9 cellular contexts compared by ENCODE assay signal in the genomic region with DNA sequence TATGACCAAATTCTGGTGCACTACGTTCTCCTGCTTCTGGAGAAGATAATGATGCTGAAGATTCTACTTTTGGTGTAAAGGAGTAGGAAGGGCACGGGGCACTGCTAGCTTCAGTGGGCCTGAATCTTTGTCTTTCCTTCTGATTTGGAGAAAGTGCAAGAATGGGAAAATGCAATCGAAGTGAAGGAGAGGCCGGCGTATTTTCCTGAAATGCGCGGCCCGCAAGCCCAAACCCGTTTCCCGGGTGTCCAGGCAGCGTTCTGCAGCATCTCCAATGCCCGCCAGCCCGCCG. TPM values are rescaled to one million over a fixed set of nuclear protein-coding genes. Genes with fewer than 3 reads are reported as not detected.
A peak's percentile ranks its signal among the peaks of the same experiment; 100 is the strongest.
DNase-seq lines count a peak whose midpoint lies in the region; ATAC-seq lines count a peak whose summit lies in the region.
"Had no signal": no experiment of that assay in that cellular context is flagged by ENCODE, and none has a peak within 500 bp of the region (broad histone marks: within the 10 kb centered on the region; RNA-seq: fewer than 3 reads in every experiment).

No MANE protein-coding gene starts in this region.

- 0 out of 2 replicates have a peak, but pooled peaks cover 3% of the 10 kb centered on the region for H3K36me3 ChIP-seq in iPS-20b (ENCODE audit: insufficient read depth, low read depth, low read length)
- no peaks in the 10 kb centered on the region for H3K36me3 ChIP-seq in stomach smooth muscle (ENCODE audit: control insufficient read depth in 2 of 2, insufficient read depth in 2 of 2, low read length in 2 of 2)

- H3K27me3 Mint-ChIP-seq in T-helper 1 cell treated with Interleukin-12 subunit alpha and Interleukin-12 subunit beta and Interleukin-4 antibody, amounts not matched to agents 30 μg/mL and 1 μg/mL, for 36 hours (ENCODE audit: low read depth), result no peaks in the 10 kb centered on the region
- H3K27me3 Mint-ChIP-seq in activated T-helper 17 cell treated with anti-CD3 and anti-CD28 coated beads, Interleukin-2, amount 50 U/mL, for 72 hours, result no peaks in the 10 kb centered on the region

- H3K4me1 Mint-ChIP-seq in T-helper 1 cell treated with Interleukin-12 subunit alpha and Interleukin-12 subunit beta and Interleukin-4 antibody, amounts not matched to agents 30 μg/mL and 1 μg/mL, for 36 hours (ENCODE audit: low read depth), result peaks cover 21% of the 10 kb centered on the region
- peaks cover 7% of the 10 kb centered on the region for H3K4me1 Mint-ChIP-seq in activated T-helper 17 cell treated with anti-CD3 and anti-CD28 coated beads, Interleukin-2, amount 50 U/mL, for 72 hours

- H3K9ac ChIP-seq in iPS-20b (ENCODE audit: low read depth, low read length) (peak overlapping the region; percentile 35; the same call in 1 of the 2 replicates), stomach smooth muscle (ENCODE audit: low read length in 2 of 2) (peak overlapping the region in 1 of 2 donors; percentile 55)

- H3K27me3 ChIP-seq in iPS-20b (ENCODE audit: insufficient read depth, low read length), result no peaks in the 10 kb centered on the region
- no peaks in the 10 kb centered on the region for H3K27me3 ChIP-seq in stomach smooth muscle (ENCODE audit: control insufficient read depth in 1 of 2, insufficient read depth in 2 of 2, low read length in 2 of 2)

- no peak for ATAC-seq in activated T-helper 17 cell treated with anti-CD3 and anti-CD28 coated beads, Interleukin-2, amount 50 U/mL, for 72 hours (replicated peaks)
- ATAC-seq in HG03095 (IDR thresholded peaks at IDR 0.05; ENCODE audit: unreplicated experiment), result no peak
- ATAC-seq in GM18502 (IDR thresholded peaks at IDR 0.05; ENCODE audit: poor library complexity, unreplicated experiment), result no peak

- H3K4me3 ChIP-seq in iPS-20b (ENCODE audit: low read length) (peak overlapping the region; percentile 65), stomach smooth muscle (ENCODE audit: low read length in 2 of 2) (peak overlapping the region; percentile 18 to 97)

- DNase-seq in T-helper 1 cell (no peak), mesenteric fat pad (ENCODE audit: low spot score) (no peak)
- DNase-seq: NCI-H1417 treated with DMSO at 0.1 percent for 48 hours had no signal

- H3K27ac Mint-ChIP-seq in T-helper 1 cell treated with Interleukin-12 subunit alpha and Interleukin-12 subunit beta and Interleukin-4 antibody, amounts not matched to agents 30 μg/mL and 1 μg/mL, for 36 hours, result peak overlapping the region; percentile 84
- peak overlapping the region; percentile 54 for H3K27ac Mint-ChIP-seq in activated T-helper 17 cell treated with anti-CD3 and anti-CD28 coated beads, Interleukin-2, amount 50 U/mL, for 72 hours

- H3K9me3 Mint-ChIP-seq in T-helper 1 cell treated with Interleukin-12 subunit alpha and Interleukin-12 subunit beta and Interleukin-4 antibody, amounts not matched to agents 30 μg/mL and 1 μg/mL, for 36 hours, result no peaks in the 10 kb centered on the region
- H3K9me3 Mint-ChIP-seq in activated T-helper 17 cell treated with anti-CD3 and anti-CD28 coated beads, Interleukin-2, amount 50 U/mL, for 72 hours, result no peaks in the 10 kb centered on the region

- H3K4me1 ChIP-seq in iPS-20b (ENCODE audit: insufficient read depth, low read length) (peaks cover 3% of the 10 kb centered on the region; the same call in 1 of the 2 replicates), stomach smooth muscle (ENCODE audit: control insufficient read depth, insufficient read depth, low read length) (peaks cover 33% of the 10 kb centered on the region)

- H3K4me3 Mint-ChIP-seq in T-helper 1 cell treated with Interleukin-12 subunit alpha and Interleukin-12 subunit beta and Interleukin-4 antibody, amounts not matched to agents 30 μg/mL and 1 μg/mL, for 36 hours, result peak overlapping the region; percentile 83
- peak overlapping the region; percentile 99 for H3K4me3 Mint-ChIP-seq in activated T-helper 17 cell treated with anti-CD3 and anti-CD28 coated beads, Interleukin-2, amount 50 U/mL, for 72 hours

- H3K36me3 Mint-ChIP-seq in T-helper 1 cell treated with Interleukin-12 subunit alpha and Interleukin-12 subunit beta and Interleukin-4 antibody, amounts not matched to agents 30 μg/mL and 1 μg/mL, for 36 hours (ENCODE audit: low read depth), result peaks cover 18% of the 10 kb centered on the region
- peaks cover 42% of the 10 kb centered on the region for H3K36me3 Mint-ChIP-seq in activated T-helper 17 cell treated with anti-CD3 and anti-CD28 coated beads, Interleukin-2, amount 50 U/mL, for 72 hours (ENCODE audit: low read depth)

- H3K27ac ChIP-seq in iPS-20b (ENCODE audit: low read length) (no peak overlapping the region), stomach smooth muscle (ENCODE audit: low read length) (peak overlapping the region; percentile 38)

- no peaks in the 10 kb centered on the region for H3K9me3 ChIP-seq in iPS-20b (ENCODE audit: insufficient read depth, low read depth, low read length)
- H3K9me3 ChIP-seq in stomach smooth muscle (ENCODE audit: control insufficient read depth in 2 of 2, low read length in 2 of 2), result no peaks in the 10 kb centered on the region

RNA-seq across cellular contexts. Expression of gene NDE1, which starts 0.4 kb away (rescaled TPM):
- 100 to 1,000 TPM; 112 to 117 TPM for total RNA-seq in activated T-helper 17 cell treated with anti-CD3 and anti-CD28 coated beads, Interleukin-2, amount 50 U/mL, for 72 hours
- total RNA-seq in mesenteric fat pad, result 26.8 TPM

RNA-seq across cellular contexts. Expression of gene MARF1, which starts 6.7 kb away (rescaled TPM):
- total RNA-seq in activated T-helper 17 cell treated with anti-CD3 and anti-CD28 coated beads, Interleukin-2, amount 50 U/mL, for 72 hours, result 100 to 1,000 TPM in 1 of 2 donors, 10 to 100 TPM in 1; 85.0 to 120 TPM
- total RNA-seq in mesenteric fat pad, result 51.4 TPM
